Comparison of ENCODE assay signal across 2 cellular contexts in the genomic region with DNA sequence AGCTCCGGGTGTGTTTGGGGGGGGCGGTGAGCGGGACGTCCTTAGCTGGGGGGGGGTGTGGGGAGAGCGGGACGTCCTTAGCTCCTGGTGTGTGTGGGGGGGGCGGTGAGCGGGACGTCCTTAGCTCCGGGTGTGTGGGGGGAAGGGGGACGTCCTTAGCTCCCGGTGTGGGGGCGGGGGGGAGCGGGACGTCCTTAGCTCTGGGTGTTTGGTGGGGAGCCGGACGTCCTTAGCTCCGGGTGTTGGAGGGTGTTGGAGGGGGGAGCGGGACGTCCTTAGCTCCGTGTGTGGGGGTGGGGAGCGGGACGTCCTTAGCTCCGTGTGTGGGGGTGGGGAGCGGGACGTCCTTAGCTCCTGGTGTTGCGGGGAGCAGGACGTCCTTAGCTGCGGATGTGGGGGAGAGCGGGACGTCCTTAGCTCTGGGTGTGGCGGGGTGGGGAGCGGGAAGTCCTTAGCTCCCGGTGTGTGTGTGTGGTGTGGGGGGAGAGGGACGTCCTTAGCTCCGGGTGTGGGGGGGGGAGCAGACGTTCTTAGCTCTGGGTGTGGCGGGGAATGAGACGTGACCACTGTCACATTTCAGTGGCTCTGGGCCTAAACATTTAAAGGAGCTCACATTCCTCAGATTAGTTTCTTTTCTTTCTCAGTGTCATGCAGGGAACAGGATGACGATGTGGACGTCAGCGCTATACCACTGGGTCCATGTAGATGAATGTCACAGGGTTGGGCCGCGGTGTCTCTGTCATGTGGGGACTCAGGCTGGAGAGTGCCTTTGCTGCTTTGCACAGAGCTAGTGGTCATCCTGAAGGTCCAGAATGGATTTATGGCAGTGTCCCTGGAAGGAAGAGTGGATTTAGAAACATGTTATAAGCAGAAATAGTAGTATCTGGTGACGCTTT.
TF ChIP-seq lines count a peak whose summit lies in the region.

No MANE protein-coding gene starts in this region.

TF ChIP-seq in IMR-90, 13 proteins besides CTCF, POLR2A, EP300 and RAD21:
- TF ChIP-seq MXI1 (IDR thresholded peaks at IDR 0.05; ENCODE audit: borderline replicate concordance, low read depth, low read length), result no peak
- TF ChIP-seq CEBPB (IDR thresholded peaks at IDR 0.05; ENCODE audit: low read depth, low read length), result no peak
- TF ChIP-seq, protein P1, sequence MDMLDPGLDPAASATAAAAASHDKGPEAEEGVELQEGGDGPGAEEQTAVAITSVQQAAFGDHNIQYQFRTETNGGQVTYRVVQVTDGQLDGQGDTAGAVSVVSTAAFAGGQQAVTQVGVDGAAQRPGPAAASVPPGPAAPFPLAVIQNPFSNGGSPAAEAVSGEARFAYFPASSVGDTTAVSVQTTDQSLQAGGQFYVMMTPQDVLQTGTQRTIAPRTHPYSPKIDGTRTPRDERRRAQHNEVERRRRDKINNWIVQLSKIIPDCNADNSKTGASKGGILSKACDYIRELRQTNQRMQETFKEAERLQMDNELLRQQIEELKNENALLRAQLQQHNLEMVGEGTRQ (IDR thresholded peaks at IDR 0.05; ENCODE audit: low read depth, low read length), result peak; percentile 36; the same call in 1 of the 2 replicates
- TF ChIP-seq SMC3 (IDR thresholded peaks at IDR 0.05; ENCODE audit: low read depth, low read length), result no peak

TF ChIP-seq in WTC11, 78 proteins besides CTCF, POLR2A, EP300 and RAD21:
- TF ChIP-seq, protein P2, sequence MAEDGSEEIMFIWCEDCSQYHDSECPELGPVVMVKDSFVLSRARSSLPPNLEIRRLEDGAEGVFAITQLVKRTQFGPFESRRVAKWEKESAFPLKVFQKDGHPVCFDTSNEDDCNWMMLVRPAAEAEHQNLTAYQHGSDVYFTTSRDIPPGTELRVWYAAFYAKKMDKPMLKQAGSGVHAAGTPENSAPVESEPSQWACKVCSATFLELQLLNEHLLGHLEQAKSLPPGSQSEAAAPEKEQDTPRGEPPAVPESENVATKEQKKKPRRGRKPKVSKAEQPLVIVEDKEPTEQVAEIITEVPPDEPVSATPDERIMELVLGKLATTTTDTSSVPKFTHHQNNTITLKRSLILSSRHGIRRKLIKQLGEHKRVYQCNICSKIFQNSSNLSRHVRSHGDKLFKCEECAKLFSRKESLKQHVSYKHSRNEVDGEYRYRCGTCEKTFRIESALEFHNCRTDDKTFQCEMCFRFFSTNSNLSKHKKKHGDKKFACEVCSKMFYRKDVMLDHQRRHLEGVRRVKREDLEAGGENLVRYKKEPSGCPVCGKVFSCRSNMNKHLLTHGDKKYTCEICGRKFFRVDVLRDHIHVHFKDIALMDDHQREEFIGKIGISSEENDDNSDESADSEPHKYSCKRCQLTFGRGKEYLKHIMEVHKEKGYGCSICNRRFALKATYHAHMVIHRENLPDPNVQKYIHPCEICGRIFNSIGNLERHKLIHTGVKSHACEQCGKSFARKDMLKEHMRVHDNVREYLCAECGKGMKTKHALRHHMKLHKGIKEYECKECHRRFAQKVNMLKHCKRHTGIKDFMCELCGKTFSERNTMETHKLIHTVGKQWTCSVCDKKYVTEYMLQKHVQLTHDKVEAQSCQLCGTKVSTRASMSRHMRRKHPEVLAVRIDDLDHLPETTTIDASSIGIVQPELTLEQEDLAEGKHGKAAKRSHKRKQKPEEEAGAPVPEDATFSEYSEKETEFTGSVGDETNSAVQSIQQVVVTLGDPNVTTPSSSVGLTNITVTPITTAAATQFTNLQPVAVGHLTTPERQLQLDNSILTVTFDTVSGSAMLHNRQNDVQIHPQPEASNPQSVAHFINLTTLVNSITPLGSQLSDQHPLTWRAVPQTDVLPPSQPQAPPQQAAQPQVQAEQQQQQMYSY (CRISPR knock-in tag; IDR thresholded peaks at IDR 0.05), result peak; percentile 31; the same call in 1 of the 2 replicates
- TF ChIP-seq GTF2I (CRISPR knock-in tag; conservative IDR thresholded peaks at IDR 0.05) (no peak), ZNF138 (CRISPR knock-in tag; conservative IDR thresholded peaks at IDR 0.05) (no peak), ZNF416 (CRISPR knock-in tag; IDR thresholded peaks at IDR 0.05) (no peak), IRF2 (CRISPR knock-in tag; IDR thresholded peaks at IDR 0.05; ENCODE audit: borderline replicate concordance, low read depth) (no peak)
- TF ChIP-seq, protein P3, sequence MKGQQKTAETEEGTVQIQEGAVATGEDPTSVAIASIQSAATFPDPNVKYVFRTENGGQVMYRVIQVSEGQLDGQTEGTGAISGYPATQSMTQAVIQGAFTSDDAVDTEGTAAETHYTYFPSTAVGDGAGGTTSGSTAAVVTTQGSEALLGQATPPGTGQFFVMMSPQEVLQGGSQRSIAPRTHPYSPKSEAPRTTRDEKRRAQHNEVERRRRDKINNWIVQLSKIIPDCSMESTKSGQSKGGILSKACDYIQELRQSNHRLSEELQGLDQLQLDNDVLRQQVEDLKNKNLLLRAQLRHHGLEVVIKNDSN (CRISPR knock-in tag; IDR thresholded peaks at IDR 0.05), result no peak
